ENCODE assay signal across 8 cellular contexts in genomic region chr17:15733174-15733789, GRCh38. TPM values are rescaled to one million over a fixed set of nuclear protein-coding genes. Genes with fewer than 3 reads are reported as not detected.
"Had no signal": no experiment of that assay in that cellular context is flagged by ENCODE, and none has a peak within 500 bp of the region (broad histone marks: within the 10 kb centered on the region; RNA-seq: fewer than 3 reads in every experiment).

No MANE protein-coding gene starts in this region.

RNA-seq across cellular contexts. Expression of gene TBC1D26, which starts 1.2 kb away (rescaled TPM):
- total RNA-seq: natural killer cell treated with Interleukin-12 subunit alpha and Interleukin-12 subunit beta and Interleukin-15 and Interleukin-18, amount 100 ng/mL, for 72 hours; pancreas; posterior vena cava; pulmonary artery endothelial cell; right atrium auricular region; smooth muscle cell; upper lobe of right lung had no signal
- polyA plus RNA-seq: urinary bladder had no signal
